8 cellular contexts compared by ENCODE assay signal in the genomic region with DNA sequence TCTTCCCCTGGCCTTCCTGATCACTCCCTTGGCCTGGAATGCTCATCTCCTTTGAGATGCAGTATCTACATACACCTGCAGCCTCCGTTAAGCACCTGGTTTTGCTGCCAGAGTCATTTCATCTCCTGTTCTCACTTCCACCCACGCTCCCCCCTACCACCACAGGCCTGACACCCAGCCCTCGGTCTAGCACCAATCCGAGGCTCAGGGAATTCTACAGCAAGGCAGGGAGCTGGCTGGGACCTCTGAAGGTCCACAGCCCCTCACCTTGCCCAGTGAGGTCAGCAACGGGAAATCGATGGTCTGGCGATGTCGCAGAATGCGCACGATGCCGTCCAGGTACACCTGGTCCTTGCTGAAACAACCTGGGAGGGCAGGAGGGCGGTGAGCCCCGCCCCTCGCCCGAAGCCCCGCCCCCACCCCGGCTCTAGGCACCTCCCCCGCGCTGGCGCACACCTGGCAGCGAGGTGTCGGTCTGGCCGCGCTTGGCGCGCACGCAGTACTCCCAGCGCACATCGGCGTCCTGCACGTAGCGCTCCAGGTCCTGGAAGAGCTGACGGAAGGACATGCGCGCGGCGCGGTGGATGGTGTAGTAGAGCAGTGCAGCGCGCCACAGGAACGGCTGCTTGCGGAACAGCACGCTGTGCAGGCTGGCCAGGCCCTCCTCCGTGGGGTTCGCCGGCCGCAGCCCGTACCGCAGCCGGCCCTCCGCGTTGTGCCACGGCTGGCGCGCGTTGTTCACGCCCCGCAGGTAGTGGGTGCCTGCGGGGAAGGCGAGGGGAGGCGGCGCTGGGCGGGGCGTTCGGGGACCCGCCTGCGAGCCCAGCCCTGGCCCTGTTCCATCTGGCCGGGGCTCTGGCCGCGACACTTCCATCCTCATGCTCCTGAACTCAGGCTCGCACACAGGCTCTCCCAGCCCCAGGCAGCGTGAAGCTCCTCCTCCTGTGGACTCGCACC. TPM values are rescaled to one million over a fixed set of nuclear protein-coding genes. Genes with fewer than 3 reads are reported as not detected.
DNase-seq lines count a peak whose midpoint lies in the region; ATAC-seq and TF ChIP-seq lines count a peak whose summit lies in the region.

No MANE protein-coding gene starts in this region.

- DNase-seq in DMS153 treated with DMSO at 0.1 percent for 48 hours (lab: John Stamatoyannopoulos, UW; ENCODE audit: unreplicated experiment), result peak; percentile 84
- peak; percentile 55 for DNase-seq in NCI-H1417 treated with DMSO at 0.1 percent for 48 hours (lab: John Stamatoyannopoulos, UW)
- peak; percentile 73 for DNase-seq in activated CD4-positive, alpha-beta memory T cell treated with anti-CD3 and anti-CD28 coated beads for 36 hours
- peak; percentile 97 for DNase-seq in endodermal cell
- DNase-seq in mesothelial cell of epicardium (ENCODE audit: low spot score in 2 of 2, unreplicated experiment in 2 of 2), result no peak
- no peak for DNase-seq in glomerular visceral epithelial cell (ENCODE audit: extremely low spot score)

- H3K9me3 Mint-ChIP-seq in activated CD4-positive, alpha-beta memory T cell treated with anti-CD3 and anti-CD28 coated beads for 36 hours, result no peaks in the 10 kb centered on the region
- no peaks in the 10 kb centered on the region for H3K9me3 Mint-ChIP-seq in endodermal cell
- no peaks in the 10 kb centered on the region for H3K9me3 Mint-ChIP-seq in mesothelial cell of epicardium

- peaks cover 53% of the 10 kb centered on the region for H3K27me3 ChIP-seq in endodermal cell (ENCODE audit: control insufficient read depth, insufficient read depth, low read length, poor library complexity, severe bottlenecking)

- intact Hi-C loops in activated CD4-positive, alpha-beta memory T cell treated with anti-CD3 and anti-CD28 coated beads for 36 hours (cut with micrococcal nuclease), result loop anchor here (10.0 kb wide), 1 partner anchor 907 kb away; the partner anchor contains the start of gene NFATC3

- 8 to 22% methylated on average over 7 to 73 of the region's 73 CpGs for WGBS in endodermal cell (ENCODE audit: insufficient coverage in 1 of 2, insufficient read length in 1 of 2), 2 experiments
- 5% methylated on average over 73 of the region's 73 CpGs for WGBS in urinary bladder

- TF ChIP-seq CTCF in endodermal cell (conservative IDR thresholded peaks at IDR 0.05), result peak; percentile 21
- TF ChIP-seq CTCF in mesothelial cell of epicardium (IDR thresholded peaks at IDR 0.05; ENCODE audit: unreplicated experiment), result no peak

- H3K9me3 ChIP-seq in endodermal cell (ENCODE audit: control insufficient read depth, low read length), result no peaks in the 10 kb centered on the region

- CTCF ChIA-PET in activated CD4-positive, alpha-beta memory T cell treated with anti-CD3 and anti-CD28 coated beads for 36 hours (lab: Charles Lee), result interaction anchor here (0.5 to 5.1 kb wide), 9 partner anchors 7 to 344 kb away, joined by 3 to 39 read pairs (median 4); no protein-coding TSS in a partner anchor

- H3K4me1 Mint-ChIP-seq in activated CD4-positive, alpha-beta memory T cell treated with anti-CD3 and anti-CD28 coated beads for 36 hours (ENCODE audit: low read depth), result peaks cover 25% of the 10 kb centered on the region
- H3K4me1 Mint-ChIP-seq in endodermal cell (peaks cover 12% of the 10 kb centered on the region), mesothelial cell of epicardium (peaks cover 24% of the 10 kb centered on the region)

- peak overlapping the region; percentile 8 for H3K27ac Mint-ChIP-seq in activated CD4-positive, alpha-beta memory T cell treated with anti-CD3 and anti-CD28 coated beads for 36 hours
- H3K27ac Mint-ChIP-seq in endodermal cell (no peak overlapping the region), mesothelial cell of epicardium (no peak overlapping the region)

- peak overlapping the region; percentile 46 for H3K4me3 Mint-ChIP-seq in activated CD4-positive, alpha-beta memory T cell treated with anti-CD3 and anti-CD28 coated beads for 36 hours
- H3K4me3 Mint-ChIP-seq in endodermal cell (peak overlapping the region; percentile 47), mesothelial cell of epicardium (peak overlapping the region; percentile 58)

- peaks cover 9% of the 10 kb centered on the region for H3K27me3 Mint-ChIP-seq in activated CD4-positive, alpha-beta memory T cell treated with anti-CD3 and anti-CD28 coated beads for 36 hours
- H3K27me3 Mint-ChIP-seq in endodermal cell (ENCODE audit: insufficient read depth), result peaks cover 48% of the 10 kb centered on the region
- peaks cover 33% of the 10 kb centered on the region for H3K27me3 Mint-ChIP-seq in mesothelial cell of epicardium (ENCODE audit: low read depth)

- H3K36me3 ChIP-seq in endodermal cell (ENCODE audit: control insufficient read depth, insufficient read depth, low read length) (peaks cover 7% of the 10 kb centered on the region), urinary bladder (ENCODE audit: insufficient read depth) (no peaks in the 10 kb centered on the region)

- POLR2A ChIA-PET in activated CD4-positive, alpha-beta memory T cell treated with anti-CD3 and anti-CD28 coated beads for 36 hours (lab: Charles Lee), result interaction anchor here (0.9 to 1.0 kb wide), 2 partner anchors 13 to 15 kb away, joined by 3 read pairs; partner anchors contain the start of gene HSF4

- H3K27ac ChIP-seq in endodermal cell (ENCODE audit: low read depth, low read length) (no peak overlapping the region), urinary bladder (ENCODE audit: low read depth) (peak overlapping the region; percentile 54)

- ATAC-seq in HG03045 (IDR thresholded peaks at IDR 0.05; ENCODE audit: unreplicated experiment), result no peak

- H3K4me1 ChIP-seq in endodermal cell (ENCODE audit: control insufficient read depth, insufficient read depth, low read length) (no peaks in the 10 kb centered on the region), urinary bladder (ENCODE audit: insufficient read depth) (no peaks in the 10 kb centered on the region)

- H3K9ac ChIP-seq in endodermal cell (ENCODE audit: extremely low read depth, low read length, poor library complexity, severe bottlenecking), result no peak overlapping the region

- H3K36me3 Mint-ChIP-seq in activated CD4-positive, alpha-beta memory T cell treated with anti-CD3 and anti-CD28 coated beads for 36 hours, result no peaks in the 10 kb centered on the region
- H3K36me3 Mint-ChIP-seq in endodermal cell (ENCODE audit: low read depth) (peaks cover 9% of the 10 kb centered on the region), mesothelial cell of epicardium (peaks cover 3% of the 10 kb centered on the region)

- peak overlapping the region; percentile 62 for H3K4me3 ChIP-seq in endodermal cell (ENCODE audit: low read length)
- peak overlapping the region; percentile 37 for H3K4me3 ChIP-seq in urinary bladder (ENCODE audit: low read depth, low read length)

RNA-seq across cellular contexts. Expression of gene MATCAP1, which starts 5.7 kb away (rescaled TPM):
- 10 to 100 TPM; 37.3 to 38.3 TPM for total RNA-seq in activated CD4-positive, alpha-beta memory T cell treated with anti-CD3 and anti-CD28 coated beads for 36 hours
- total RNA-seq in endodermal cell, result 10 to 100 TPM; 50.2 to 63.8 TPM
- polyA plus RNA-seq in endodermal cell (2013, experiment 1 of 2), result 79.8 TPM
- polyA plus RNA-seq in endodermal cell (2013, experiment 2 of 2), result 64.2 TPM
- 121 to 131 TPM (median 129 TPM) in 3 replicates for total RNA-seq in mesothelial cell of epicardium
- total RNA-seq in urinary bladder, result 11.4 TPM
- 20.9 TPM for polyA plus RNA-seq in urinary bladder

RNA-seq across cellular contexts. Expression of gene NOL3, which starts 7.7 kb away (rescaled TPM):
- total RNA-seq in activated CD4-positive, alpha-beta memory T cell treated with anti-CD3 and anti-CD28 coated beads for 36 hours, result 10 to 100 TPM; 14.8 to 20.1 TPM
- total RNA-seq in endodermal cell (10 to 100 TPM; 11.6 TPM), mesothelial cell of epicardium (14.0 to 15.5 TPM (median 14.2 TPM) in 3 replicates), urinary bladder (5.3 TPM)
- 12.1 TPM for polyA plus RNA-seq in endodermal cell (2013, experiment 1 of 2)
- 6.5 TPM for polyA plus RNA-seq in endodermal cell (2013, experiment 2 of 2)
- 66.6 TPM for polyA plus RNA-seq in urinary bladder

RNA-seq across cellular contexts. Expression of gene EXOC3L1, which starts 11.9 kb away (rescaled TPM):
- not detected for total RNA-seq in activated CD4-positive, alpha-beta memory T cell treated with anti-CD3 and anti-CD28 coated beads for 36 hours
- total RNA-seq in endodermal cell, result 1 to 10 TPM in 1 of 2 donors, under 1 TPM in 1; 0.97 to 1.8 TPM
- 1.2 TPM for polyA plus RNA-seq in endodermal cell (2013, experiment 1 of 2)
- polyA plus RNA-seq in endodermal cell (2013, experiment 2 of 2), result 0.50 TPM
- total RNA-seq in mesothelial cell of epicardium, result 0.23 to 0.40 TPM in 2 of 3 replicates, not detected in the other
- 3.4 TPM for total RNA-seq in urinary bladder
- polyA plus RNA-seq in urinary bladder, result 3.7 TPM

RNA-seq across cellular contexts. Expression of gene HSF4, which starts 13.5 kb away (rescaled TPM):
- total RNA-seq in activated CD4-positive, alpha-beta memory T cell treated with anti-CD3 and anti-CD28 coated beads for 36 hours, result 10 to 100 TPM; 34.8 to 36.1 TPM
- total RNA-seq in endodermal cell (1 to 10 TPM; 2.0 to 6.8 TPM), mesothelial cell of epicardium (10.7 to 14.2 TPM (median 13.1 TPM) in 3 replicates), urinary bladder (4.5 TPM)
- polyA plus RNA-seq in endodermal cell (2013, experiment 1 of 2), result 1.2 TPM
- 1.6 TPM for polyA plus RNA-seq in endodermal cell (2013, experiment 2 of 2)
- polyA plus RNA-seq in urinary bladder, result 75.2 TPM

RNA-seq across cellular contexts. Expression of gene E2F4, which starts 13.9 kb away (rescaled TPM):
- 10 to 100 TPM; 91.6 to 92.3 TPM for total RNA-seq in activated CD4-positive, alpha-beta memory T cell treated with anti-CD3 and anti-CD28 coated beads for 36 hours
- total RNA-seq in endodermal cell (10 to 100 TPM; 71.8 to 72.8 TPM), mesothelial cell of epicardium (78.3 to 80.2 TPM (median 79.5 TPM) in 3 replicates), urinary bladder (28.0 TPM)
- 70.8 TPM for polyA plus RNA-seq in endodermal cell (2013, experiment 1 of 2)
- 65.3 TPM for polyA plus RNA-seq in endodermal cell (2013, experiment 2 of 2)
- polyA plus RNA-seq in urinary bladder, result 65.0 TPM

Comparison
In these comparisons a context has a peak if more than half of its experiments do, and no peak if none do; other contexts are left out.
1. DNase-seq: peak in DMS153 treated with DMSO at 0.1 percent for 48 hours (single experiment), NCI-H1417 treated with DMSO at 0.1 percent for 48 hours (single experiment), activated CD4-positive, alpha-beta memory T cell treated with anti-CD3 and anti-CD28 coated beads for 36 hours (single experiment) and endodermal cell (single experiment); none in mesothelial cell of epicardium (0 of 2) and glomerular visceral epithelial cell (single experiment).
2. Peak in every context shown above with its lines, with median percentiles within 50 percentile points of each other: H3K4me3 Mint-ChIP-seq.